Comparison of ENCODE assay signal across 17 cellular contexts in the genomic region with DNA sequence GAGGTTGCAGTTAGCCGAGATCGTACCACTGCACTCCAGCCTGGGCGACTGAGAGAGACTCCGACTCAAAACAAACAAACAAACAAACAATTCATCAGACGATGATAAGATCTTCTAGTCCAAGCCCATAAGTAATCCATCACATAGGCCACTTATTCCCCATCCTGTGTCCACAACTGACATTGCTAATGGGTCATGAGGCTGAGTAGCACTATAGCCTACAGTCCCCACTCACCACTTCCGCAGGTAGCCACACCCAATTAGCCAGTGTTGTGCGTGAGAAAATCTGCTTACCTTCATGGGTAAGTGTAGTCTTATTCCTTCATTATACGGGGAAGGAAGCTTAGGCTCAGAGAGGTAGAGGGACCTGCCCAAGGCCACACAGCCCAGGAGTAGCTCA. TPM values are rescaled to one million over a fixed set of nuclear protein-coding genes. Genes with fewer than 3 reads are reported as not detected.
DNase-seq lines count a peak whose midpoint lies in the region; ATAC-seq and TF ChIP-seq lines count a peak whose summit lies in the region.
"Had no signal": no experiment of that assay in that cellular context is flagged by ENCODE, and none has a peak within 500 bp of the region (broad histone marks: within the 10 kb centered on the region; RNA-seq: fewer than 3 reads in every experiment).

No MANE protein-coding gene starts in this region.

- H3K4me2 ChIP-seq in PC-9: peak overlapping the region; percentile 72

- H3K4me1 Mint-ChIP-seq in type B pancreatic cell (ENCODE audit: unreplicated experiment): peaks cover 8% of the 10 kb centered on the region
- no peaks in the 10 kb centered on the region for H3K4me1 Mint-ChIP-seq in CD8-positive, alpha-beta T cell (ENCODE audit: low read depth)
- H3K4me1 Mint-ChIP-seq: CD14-positive monocyte had no signal

- peak overlapping the region; percentile 82 for H3K27ac Mint-ChIP-seq in type B pancreatic cell
- no peak overlapping the region for H3K27ac Mint-ChIP-seq in CD8-positive, alpha-beta T cell
- H3K27ac Mint-ChIP-seq: CD14-positive monocyte had no signal

- H3K9me3 ChIP-seq in PC-9 (ENCODE audit: insufficient read depth, low read depth) (no peaks in the 10 kb centered on the region), sigmoid colon (no peaks in the 10 kb centered on the region)
- no peaks in the 10 kb centered on the region for H3K9me3 ChIP-seq in CD8-positive, alpha-beta T cell (ENCODE audit: low read length)
- H3K9me3 ChIP-seq: Caco-2, SJSA1 had no signal

- CTCF ChIA-PET in PC-9 (lab: Charles Lee): no interaction called here
- CTCF ChIA-PET in CD8-positive, alpha-beta T cell (lab: Charles Lee): interaction anchor here (1.4 to 3.3 kb wide), 2 partner anchors 16 to 58 kb away, joined by 5 to 10 read pairs; no protein-coding TSS in a partner anchor

- peaks cover 78% of the 10 kb centered on the region for H3F3A ChIP-seq in PC-9 (ENCODE audit: insufficient read depth, low read depth)

- no peak for ATAC-seq in foreskin keratinocyte
- no peak for ATAC-seq in CD8-positive, alpha-beta T cell

- no peaks in the 10 kb centered on the region for H3K27me3 ChIP-seq in PC-9 (ENCODE audit: insufficient read depth, low read depth)
- no peaks in the 10 kb centered on the region for H3K27me3 ChIP-seq in foreskin keratinocyte
- H3K27me3 ChIP-seq in sigmoid colon: no peaks in the 10 kb centered on the region
- H3K27me3 ChIP-seq in CD8-positive, alpha-beta T cell (ENCODE audit: insufficient read depth, low read length): no peaks in the 10 kb centered on the region
- H3K27me3 ChIP-seq: SJSA1 had no signal

- H3K27ac ChIP-seq in PC-9: peak overlapping the region; percentile 99
- peak overlapping the region; percentile 82 for H3K27ac ChIP-seq in foreskin keratinocyte
- peak overlapping the region; percentile 91 to 99 (median 95) for H3K27ac ChIP-seq in sigmoid colon
- H3K27ac ChIP-seq in CD8-positive, alpha-beta T cell (ENCODE audit: low read depth, low read length): no peak overlapping the region
- H3K27ac ChIP-seq: SJSA1 had no signal

- H3K9me2 ChIP-seq in PC-9 (ENCODE audit: insufficient read depth): no peaks in the 10 kb centered on the region

- WGBS in sigmoid colon, 2 donors: 60 to 84% methylated on average over 8 of the region's 8 CpGs

- TF ChIP-seq POLR2A in sigmoid colon (IDR thresholded peaks at IDR 0.05): no peak

- H3K27me3 Mint-ChIP-seq in type B pancreatic cell: peaks cover 8% of the 10 kb centered on the region
- H3K27me3 Mint-ChIP-seq in CD8-positive, alpha-beta T cell (ENCODE audit: low read depth): peaks cover 44% of the 10 kb centered on the region

- POLR2A ChIA-PET in PC-9 (lab: Charles Lee; ENCODE audit: unreplicated experiment): interaction anchor here (0.5 to 0.6 kb wide), 4 partner anchors 13 to 35 kb away, joined by 3 to 9 read pairs (median 5); partner anchors contain the start of gene JPH2
- POLR2A ChIA-PET in CD8-positive, alpha-beta T cell (lab: Charles Lee): no interaction called here

- BruUV-seq in PC-9 (replicated peaks; lab: Mats Ljungman, UMichigan): no TSS peak

- H3K9me3 Mint-ChIP-seq in type B pancreatic cell: no peaks in the 10 kb centered on the region
- H3K9me3 Mint-ChIP-seq in CD8-positive, alpha-beta T cell: peaks cover 1% of the 10 kb centered on the region

- peaks cover 4% of the 10 kb centered on the region for H3K36me3 Mint-ChIP-seq in type B pancreatic cell
- H3K36me3 Mint-ChIP-seq in CD8-positive, alpha-beta T cell: no peaks in the 10 kb centered on the region
- H3K36me3 Mint-ChIP-seq: CD14-positive monocyte had no signal

- intact Hi-C loops in PC-9 (cut with micrococcal nuclease; ENCODE audit: unreplicated experiment) (no loop called here), sigmoid colon (cut with DNase I) (no loop called here)
- intact Hi-C loops in CD8-positive, alpha-beta T cell (cut with DNase I, micrococcal nuclease): no loop called here

- TF ChIP-seq EP300 in sigmoid colon (IDR thresholded peaks at IDR 0.05): no peak

- H3K4me3 ChIP-seq in PC-9 (peak overlapping the region; percentile 8; the same call in 1 of the 2 replicates), sigmoid colon (no peak overlapping the region)
- H3K4me3 ChIP-seq in CD8-positive, alpha-beta T cell (ENCODE audit: low read depth, low read length): no peak overlapping the region
- H3K4me3 ChIP-seq: SJSA1 had no signal

- peaks cover 81% of the 10 kb centered on the region for H3K79me2 ChIP-seq in PC-9 (ENCODE audit: low read depth)

- no peaks in the 10 kb centered on the region for H4K20me1 ChIP-seq in PC-9 (ENCODE audit: insufficient read depth)

- no peak overlapping the region for H3K4me3 Mint-ChIP-seq in type B pancreatic cell
- no peak overlapping the region for H3K4me3 Mint-ChIP-seq in CD8-positive, alpha-beta T cell
- H3K4me3 Mint-ChIP-seq: CD14-positive monocyte had no signal

- no peak overlapping the region for H2AFZ ChIP-seq in PC-9

- H3K36me3 ChIP-seq in PC-9 (ENCODE audit: low read depth) (no peaks in the 10 kb centered on the region), sigmoid colon (no peaks in the 10 kb centered on the region)
- H3K36me3 ChIP-seq in CD8-positive, alpha-beta T cell (ENCODE audit: insufficient read depth, low read length): no peaks in the 10 kb centered on the region

- TF ChIP-seq CTCF in PC-9 (conservative IDR thresholded peaks at IDR 0.05) (no peak), foreskin keratinocyte (conservative IDR thresholded peaks at IDR 0.05) (no peak), sigmoid colon (IDR thresholded peaks at IDR 0.05) (no peak), type B pancreatic cell (conservative IDR thresholded peaks at IDR 0.05) (no peak)
- TF ChIP-seq CTCF in CD8-positive, alpha-beta T cell (IDR thresholded peaks at IDR 0.05): no peak

- H3K4me1 ChIP-seq in PC-9 (replicated peaks; ENCODE audit: insufficient read depth) (peaks cover 95% of the 10 kb centered on the region), foreskin keratinocyte (peaks cover 32% of the 10 kb centered on the region), sigmoid colon (peaks cover 0 to 89% (median 87%) of the 10 kb centered on the region in 4 donors)
- H3K4me1 ChIP-seq in CD8-positive, alpha-beta T cell (ENCODE audit: insufficient read depth, low read length): no peaks in the 10 kb centered on the region

- DNase-seq in PC-9: peak in 1 of 2 experiments; percentile 92
- DNase-seq in foreskin keratinocyte: no peak
- DNase-seq in sigmoid colon: no peak
- no peak for DNase-seq in type B pancreatic cell (ENCODE audit: extremely low spot score, unreplicated experiment)
- no peak for DNase-seq in CD8-positive, alpha-beta T cell
- DNase-seq in HuH-7.5 (ENCODE audit: low spot score): no peak
- DNase-seq in Ammon's horn (ENCODE audit: low spot score): no peak
- DNase-seq: AML-193, Caco-2, DMS153, GDM1, NCI-H1417 treated with DMSO at 0.1 percent for 48 hours, NCI-H187 treated with DMSO at 0.1 percent for 48 hours, NCI-H226, NCI-H524 had no signal

RNA-seq across cellular contexts. Expression of gene JPH2, which starts 13.1 kb away (rescaled TPM):
- total RNA-seq in PC-9 (2021) (41.1 and 58.8 TPM in 2 replicates), foreskin keratinocyte (7.1 and 7.8 TPM in 2 replicates), sigmoid colon (100 to 1,000 TPM in 3 of 4 donors, 10 to 100 TPM in 1; 52.0 to 166 (median 122) TPM), type B pancreatic cell (ENCODE audit: low replicate concordance) (4.9 and 17.3 TPM in 2 replicates)
- polyA plus RNA-seq in foreskin keratinocyte (2.6 and 3.0 TPM in 2 replicates), sigmoid colon (1 to 10 TPM in 1 of 3 donors, under 1 TPM in 2; 0.23 to 5.3 (median 0.60) TPM)
- total RNA-seq in CD8-positive, alpha-beta T cell: not detected
- polyA plus RNA-seq: CD14-positive monocyte had no signal

RNA-seq across cellular contexts. Expression of gene OSER1, which starts 36.7 kb away (rescaled TPM):
- total RNA-seq in PC-9 (2021): 113 and 136 TPM in 2 replicates
- total RNA-seq in foreskin keratinocyte: 29.9 and 32.9 TPM in 2 replicates
- 27.6 and 33.1 TPM in 2 replicates for polyA plus RNA-seq in foreskin keratinocyte
- total RNA-seq in sigmoid colon: 10 to 100 TPM; 47.4 to 90.5 (median 61.5) TPM
- polyA plus RNA-seq in sigmoid colon: 10 to 100 TPM; 28.5 to 39.8 (median 37.2) TPM
- 31.1 and 38.4 TPM in 2 replicates for total RNA-seq in type B pancreatic cell (ENCODE audit: low replicate concordance)
- total RNA-seq in CD8-positive, alpha-beta T cell: 100 to 1,000 TPM; 201 to 204 TPM
